ENCODE assay signal across 10 cellular contexts in genomic region chr12:52370906-52371608, GRCh38. TPM values are rescaled to one million over a fixed set of nuclear protein-coding genes. Genes with fewer than 3 reads are reported as not detected.
DNase-seq lines count a peak whose midpoint lies in the region; ATAC-seq, FAIRE-seq and TF ChIP-seq lines count a peak whose summit lies in the region.
"Had no signal": no experiment of that assay in that cellular context is flagged by ENCODE, and none has a peak within 500 bp of the region (broad histone marks: within the 10 kb centered on the region; RNA-seq: fewer than 3 reads in every experiment).

No MANE protein-coding gene starts in this region.

- no peaks in the 10 kb centered on the region for H3K9me3 ChIP-seq in hepatocyte (ENCODE audit: low read depth)

- WGBS in hepatocyte (ENCODE audit: low lambda C conversion rate, missing lambda C conversion rate), result 77% methylated on average over 12 of the region's 12 CpGs

- H3K4me1 ChIP-seq in hepatocyte (ENCODE audit: insufficient read depth), result peaks cover 3% of the 10 kb centered on the region

- TF ChIP-seq CTCF in hepatocyte (IDR thresholded peaks at IDR 0.05; ENCODE audit: poor library complexity), result no peak

- no peaks in the 10 kb centered on the region for H4K20me1 ChIP-seq in hepatocyte (ENCODE audit: insufficient read depth, poor library complexity, severe bottlenecking)

- H3K4me3 ChIP-seq in hepatocyte, result no peak overlapping the region

- H3K4me2 ChIP-seq in hepatocyte, result no peak overlapping the region

- H2AFZ ChIP-seq in hepatocyte, result no peak overlapping the region

- FAIRE-seq in H54 (lab: Jason Lieb, UNC), result no peak

- H3K79me2 ChIP-seq in hepatocyte, result no peaks in the 10 kb centered on the region

- peaks cover 3% of the 10 kb centered on the region for H3K27me3 ChIP-seq in hepatocyte

- TF ChIP-seq POLR2A in GM18505 (IDR thresholded peaks at IDR 0.05; ENCODE audit: borderline replicate concordance, extremely low read depth, insufficient read depth, insufficient read length) (no peak), H54 (IDR thresholded peaks at IDR 0.05; ENCODE audit: low read depth, low read length) (no peak)

- H3K27ac ChIP-seq in caudate nucleus (ENCODE audit: low read depth, low read length) (peak overlapping the region; percentile 89), hepatocyte (no peak overlapping the region)

- no peak for ATAC-seq in HG03457 (IDR thresholded peaks at IDR 0.05; ENCODE audit: unreplicated experiment)
- ATAC-seq in GM18505 (IDR thresholded peaks at IDR 0.05; ENCODE audit: unreplicated experiment), result no peak

- DNase-seq in C1 segment of cervical spinal cord (lab: John Stamatoyannopoulos, UW) (peak in 11 of 14 donors; percentile 8 to 76 (median 53)), caudate nucleus (lab: John Stamatoyannopoulos, UW) (peak in 47 of 61 donors; percentile 3 to 83 (median 39)), hepatocyte (ENCODE audit: low spot score) (peak; percentile 30), putamen (ENCODE audit: low spot score) (peak; percentile 70), NCI-H1694 treated with DMSO at 0.1 percent for 48 hours (lab: John Stamatoyannopoulos, UW) (no peak), H54 (ENCODE audit: insufficient read length, low spot score) (no peak)
- DNase-seq: NCI-H1694; stimulated activated CD4-positive, alpha-beta T cell treated with anti-CD3 and anti-CD28 coated beads, Interleukin-2, amount 100 ng/mL, for 48 hours had no signal

- no peaks in the 10 kb centered on the region for H3K9me2 ChIP-seq in hepatocyte (replicated peaks; ENCODE audit: insufficient read depth)

- H3K36me3 ChIP-seq in hepatocyte (replicated peaks; ENCODE audit: insufficient read depth, low read depth), result no peaks in the 10 kb centered on the region

RNA-seq across cellular contexts. Expression of gene KRT85, which starts 3.8 kb away (rescaled TPM):
- not detected in 2 replicates for total RNA-seq in hepatocyte
- polyA plus RNA-seq in hepatocyte, result not detected in 2 replicates

RNA-seq across cellular contexts. Expression of gene KRT84, which starts 14.4 kb away (rescaled TPM):
- total RNA-seq in hepatocyte, result not detected in 2 replicates
- not detected in 2 replicates for polyA plus RNA-seq in hepatocyte

RNA-seq across cellular contexts. Expression of gene KRT82, which starts 35.1 kb away (rescaled TPM):
- not detected in 2 replicates for total RNA-seq in hepatocyte
- polyA plus RNA-seq in hepatocyte, result not detected in 2 replicates

RNA-seq across cellular contexts. Expression of gene KRT83, which starts 49.9 kb away (rescaled TPM):
- not detected in 2 replicates for total RNA-seq in hepatocyte
- not detected in 2 replicates for polyA plus RNA-seq in hepatocyte

Comparison
In these comparisons a context has a peak if more than half of its experiments do, and no peak if none do; other contexts are left out.
1. DNase-seq: peak in C1 segment of cervical spinal cord (11 of 14), caudate nucleus (47 of 61), hepatocyte (single experiment) and putamen (single experiment); none in NCI-H1694 treated with DMSO at 0.1 percent for 48 hours (single experiment) and H54 (single experiment).